Comparison of ENCODE assay signal across 8 cellular contexts in genomic region chr15:50135123-50135541, GRCh38. TPM values are rescaled to one million over a fixed set of nuclear protein-coding genes. Genes with fewer than 3 reads are reported as not detected.
DNase-seq lines count a peak whose midpoint lies in the region; ATAC-seq, FAIRE-seq and TF ChIP-seq lines count a peak whose summit lies in the region.

No MANE protein-coding gene starts in this region.

- H3K4me1 Mint-ChIP-seq in activated naive CD8-positive, alpha-beta T cell treated with anti-CD3 and anti-CD28 coated beads, Interleukin-2, amount 10 ng/mL, durations not matched to agents 7 days and 5 days = peaks cover 33% of the 10 kb centered on the region
- H3K4me1 Mint-ChIP-seq in stimulated activated effector memory CD8-positive, alpha-beta T cell treated with anti-CD3 and anti-CD28 coated beads, Interleukin-12 subunit alpha, Interleukin-12 subunit beta, amount 100 ng/mL, for 72 hours = peaks cover 44% of the 10 kb centered on the region

- POLR2A ChIA-PET in activated naive CD8-positive, alpha-beta T cell treated with anti-CD3 and anti-CD28 coated beads, Interleukin-2, amount 10 ng/mL, durations not matched to agents 7 days and 5 days (lab: Charles Lee) = interaction anchor here (0.8 to 3.0 kb wide), 5 partner anchors 12 to 181 kb away, joined by 3 to 27 read pairs (median 3); partner anchors contain the start of gene ATP8B4

- no peak for FAIRE-seq in pancreas (lab: Jason Lieb, UNC)

- H3K27me3 ChIP-seq in pancreas = no peaks in the 10 kb centered on the region

- TF ChIP-seq CTCF in pancreas (IDR thresholded peaks at IDR 0.05) = no peak

- ATAC-seq in HG03439 (IDR thresholded peaks at IDR 0.05; ENCODE audit: unreplicated experiment) (peak; percentile 64), pancreas (no peak)
- ATAC-seq in activated naive CD8-positive, alpha-beta T cell treated with anti-CD3 and anti-CD28 coated beads, Interleukin-2, amount 10 ng/mL, durations not matched to agents 7 days and 5 days (ENCODE audit: low read depth) = peak; percentile 80
- peak; percentile 87 for ATAC-seq in stimulated activated effector memory CD8-positive, alpha-beta T cell treated with anti-CD3 and anti-CD28 coated beads, Interleukin-12 subunit alpha, Interleukin-12 subunit beta, amount 100 ng/mL, for 72 hours

- H3K27ac Mint-ChIP-seq in activated naive CD8-positive, alpha-beta T cell treated with anti-CD3 and anti-CD28 coated beads, Interleukin-2, amount 10 ng/mL, durations not matched to agents 7 days and 5 days = peak overlapping the region; percentile 62
- peak overlapping the region; percentile 86 for H3K27ac Mint-ChIP-seq in stimulated activated effector memory CD8-positive, alpha-beta T cell treated with anti-CD3 and anti-CD28 coated beads, Interleukin-12 subunit alpha, Interleukin-12 subunit beta, amount 100 ng/mL, for 72 hours

- WGBS in pancreas, 2 donors = 58 to 65% methylated on average over 5 of the region's 5 CpGs

- H3K4me3 ChIP-seq in pancreas = no peak overlapping the region

- H3K9me3 ChIP-seq in pancreas = no peaks in the 10 kb centered on the region

- H3K36me3 Mint-ChIP-seq in activated naive CD8-positive, alpha-beta T cell treated with anti-CD3 and anti-CD28 coated beads, Interleukin-2, amount 10 ng/mL, durations not matched to agents 7 days and 5 days = peaks cover 6% of the 10 kb centered on the region
- peaks cover 18% of the 10 kb centered on the region for H3K36me3 Mint-ChIP-seq in stimulated activated effector memory CD8-positive, alpha-beta T cell treated with anti-CD3 and anti-CD28 coated beads, Interleukin-12 subunit alpha, Interleukin-12 subunit beta, amount 100 ng/mL, for 72 hours

- H3K27me3 Mint-ChIP-seq in activated naive CD8-positive, alpha-beta T cell treated with anti-CD3 and anti-CD28 coated beads, Interleukin-2, amount 10 ng/mL, durations not matched to agents 7 days and 5 days = no peaks in the 10 kb centered on the region

- peak; percentile 25 to 49 for DNase-seq in activated CD4-positive, alpha-beta T cell treated with anti-CD3 and anti-CD28 coated beads for 24 hours (ENCODE audit: low read depth in 2 of 2)
- DNase-seq in activated CD4-positive, alpha-beta T cell treated with anti-CD3 and anti-CD28 coated beads, Interleukin-2, amount 50 U/mL, for 1 hour = no peak
- no peak for DNase-seq in activated naive CD8-positive, alpha-beta T cell treated with anti-CD3 and anti-CD28 coated beads, Interleukin-2, amount 10 ng/mL, durations not matched to agents 7 days and 5 days
- peak; percentile 52 to 86 for DNase-seq in stimulated activated effector memory CD8-positive, alpha-beta T cell treated with anti-CD3 and anti-CD28 coated beads, Interleukin-12 subunit alpha, Interleukin-12 subunit beta, amount 100 ng/mL, for 72 hours (ENCODE audit: low spot score in 2 of 2)
- DNase-seq in pancreas (no peak), islet precursor cell (no peak), NCI-H510A (lab: John Stamatoyannopoulos, UW) (no peak)

- no peaks in the 10 kb centered on the region for H3K4me1 ChIP-seq in pancreas

- peaks cover 5% of the 10 kb centered on the region for H3K9me3 Mint-ChIP-seq in activated naive CD8-positive, alpha-beta T cell treated with anti-CD3 and anti-CD28 coated beads, Interleukin-2, amount 10 ng/mL, durations not matched to agents 7 days and 5 days
- peaks cover 6% of the 10 kb centered on the region for H3K9me3 Mint-ChIP-seq in stimulated activated effector memory CD8-positive, alpha-beta T cell treated with anti-CD3 and anti-CD28 coated beads, Interleukin-12 subunit alpha, Interleukin-12 subunit beta, amount 100 ng/mL, for 72 hours

- H3K27ac ChIP-seq in pancreas = no peak overlapping the region

- no peaks in the 10 kb centered on the region for H3K36me3 ChIP-seq in pancreas

- peak overlapping the region; percentile 54 for H3K4me3 Mint-ChIP-seq in activated naive CD8-positive, alpha-beta T cell treated with anti-CD3 and anti-CD28 coated beads, Interleukin-2, amount 10 ng/mL, durations not matched to agents 7 days and 5 days
- H3K4me3 Mint-ChIP-seq in stimulated activated effector memory CD8-positive, alpha-beta T cell treated with anti-CD3 and anti-CD28 coated beads, Interleukin-12 subunit alpha, Interleukin-12 subunit beta, amount 100 ng/mL, for 72 hours = peak overlapping the region; percentile 56

- intact Hi-C loops in pancreas (cut with DNase I) = no loop called here

RNA-seq across cellular contexts. Expression of gene ATP8B4, which starts 16.1 kb away (rescaled TPM):
- 10 to 100 TPM; 25.0 to 30.3 TPM for total RNA-seq in activated naive CD8-positive, alpha-beta T cell treated with anti-CD3 and anti-CD28 coated beads, Interleukin-2, amount 10 ng/mL, durations not matched to agents 7 days and 5 days
- 1 to 10 TPM in 3 of 6 donors, under 1 TPM in 3; 0.55 to 5.3 (median 1.0) TPM for total RNA-seq in pancreas
- 1 to 10 TPM in 1 of 2 donors, under 1 TPM in 1; 0.84 to 1.1 TPM for polyA plus RNA-seq in pancreas

RNA-seq across cellular contexts. Expression of gene SLC27A2, which starts 46.9 kb away (rescaled TPM):
- 1 to 10 TPM; 8.8 to 9.6 TPM for total RNA-seq in activated naive CD8-positive, alpha-beta T cell treated with anti-CD3 and anti-CD28 coated beads, Interleukin-2, amount 10 ng/mL, durations not matched to agents 7 days and 5 days
- total RNA-seq in pancreas = 1 to 10 TPM; 3.1 to 6.1 (median 3.6) TPM
- polyA plus RNA-seq in pancreas = 1 to 10 TPM; 1.5 to 2.3 TPM

Comparison
In these comparisons a context has a peak if more than half of its experiments do, and no peak if none do; other contexts are left out.
1. DNase-seq: peak in activated CD4-positive, alpha-beta T cell treated with anti-CD3 and anti-CD28 coated beads for 24 hours (2 of 2) and stimulated activated effector memory CD8-positive, alpha-beta T cell treated with anti-CD3 and anti-CD28 coated beads, Interleukin-12 subunit alpha, Interleukin-12 subunit beta, amount 100 ng/mL, for 72 hours (2 of 2); none in activated CD4-positive, alpha-beta T cell treated with anti-CD3 and anti-CD28 coated beads, Interleukin-2, amount 50 U/mL, for 1 hour (single experiment), activated naive CD8-positive, alpha-beta T cell treated with anti-CD3 and anti-CD28 coated beads, Interleukin-2, amount 10 ng/mL, durations not matched to agents 7 days and 5 days (single experiment), pancreas (0 of 6), islet precursor cell (single experiment) and NCI-H510A (single experiment).
2. ATAC-seq: peak in HG03439 (single experiment), activated naive CD8-positive, alpha-beta T cell treated with anti-CD3 and anti-CD28 coated beads, Interleukin-2, amount 10 ng/mL, durations not matched to agents 7 days and 5 days (single experiment) and stimulated activated effector memory CD8-positive, alpha-beta T cell treated with anti-CD3 and anti-CD28 coated beads, Interleukin-12 subunit alpha, Interleukin-12 subunit beta, amount 100 ng/mL, for 72 hours (single experiment); none in pancreas (0 of 4).
3. RNA of gene ATP8B4, which starts 16.1 kb away (total RNA-seq): 25.0 to 30.3 TPM in activated naive CD8-positive, alpha-beta T cell treated with anti-CD3 and anti-CD28 coated beads, Interleukin-2, amount 10 ng/mL, durations not matched to agents 7 days and 5 days; 0.55 to 5.3 TPM in pancreas; every median in the first group is over 4 times any median in the second.